8 cellular contexts compared by ENCODE assay signal in genomic region chr7:17302575-17303142, GRCh38. TPM values are rescaled to one million over a fixed set of nuclear protein-coding genes. Genes with fewer than 3 reads are reported as not detected.
A peak's percentile ranks its signal among the peaks of the same experiment; 100 is the strongest.
DNase-seq lines count a peak whose midpoint lies in the region; ATAC-seq and TF ChIP-seq lines count a peak whose summit lies in the region.

No MANE protein-coding gene starts in this region.

- H4K20me1 ChIP-seq in OCI-LY3 (ENCODE audit: insufficient read depth, low read length) = peaks cover 73% of the 10 kb centered on the region

- H3K27me3 ChIP-seq in OCI-LY3 (ENCODE audit: low read depth, low read length) = no peaks in the 10 kb centered on the region
- no peaks in the 10 kb centered on the region for H3K27me3 ChIP-seq in upper lobe of left lung

- peak overlapping the region; percentile 68 for H3K27ac Mint-ChIP-seq in activated T-cell treated with anti-CD3 and anti-CD28 coated beads, Interleukin-2, amount 50 U/mL, for 24 hours
- H3K27ac Mint-ChIP-seq in naive thymus-derived CD8-positive, alpha-beta T cell = no peak overlapping the region

- peaks cover 47% of the 10 kb centered on the region for H3K4me1 Mint-ChIP-seq in activated T-cell treated with anti-CD3 and anti-CD28 coated beads, Interleukin-2, amount 50 U/mL, for 24 hours (ENCODE audit: low read depth)
- H3K4me1 Mint-ChIP-seq in naive thymus-derived CD8-positive, alpha-beta T cell = peaks cover 20 to 58% (median 31%) of the 10 kb centered on the region in 4 donors

- no peaks in the 10 kb centered on the region for H3K27me3 Mint-ChIP-seq in activated T-cell treated with anti-CD3 and anti-CD28 coated beads, Interleukin-2, amount 50 U/mL, for 24 hours
- H3K27me3 Mint-ChIP-seq in naive thymus-derived CD8-positive, alpha-beta T cell = no peaks in the 10 kb centered on the region

- peak overlapping the region; percentile 83 for H3K4me2 ChIP-seq in OCI-LY3 (ENCODE audit: low read length)

- H3K27ac ChIP-seq in OCI-LY3 (ENCODE audit: low read length) = peak overlapping the region; percentile 92
- H3K27ac ChIP-seq in epithelial cell of prostate = peak overlapping the region; percentile 88
- peak overlapping the region; percentile 23 to 99 (median 96) for H3K27ac ChIP-seq in upper lobe of left lung

- H3K79me2 ChIP-seq in OCI-LY3 (ENCODE audit: low read length) = peaks cover 94% of the 10 kb centered on the region

- no peak for DNase-seq in activated T-cell treated with anti-CD3 and anti-CD28 coated beads, Interleukin-2, amount 50 U/mL, for 24 hours
- DNase-seq in activated T-cell treated with anti-CD3 and anti-CD28 coated beads for 4 hours = no peak
- no peak for DNase-seq in epithelial cell of prostate (ENCODE audit: low read depth, low spot score)
- no peak for DNase-seq in upper lobe of left lung
- DNase-seq in NCI-H446 (lab: John Stamatoyannopoulos, UW) = no peak
- no peak for DNase-seq in naive thymus-derived CD8-positive, alpha-beta T cell

- H3K9me3 ChIP-seq in OCI-LY3 (ENCODE audit: insufficient read depth, low read length) (no peaks in the 10 kb centered on the region), upper lobe of left lung (no peaks in the 10 kb centered on the region)

- ATAC-seq in HG02588 (IDR thresholded peaks at IDR 0.05; ENCODE audit: unreplicated experiment) (peak; percentile 31), upper lobe of left lung (ENCODE audit: low FRiP score in 2 of 2) (no peak)
- no peak for ATAC-seq in naive thymus-derived CD8-positive, alpha-beta T cell

- H3K4me3 Mint-ChIP-seq in activated T-cell treated with anti-CD3 and anti-CD28 coated beads, Interleukin-2, amount 50 U/mL, for 24 hours = peak overlapping the region; percentile 62
- H3K4me3 Mint-ChIP-seq in naive thymus-derived CD8-positive, alpha-beta T cell = peak overlapping the region in 2 of 10 donors; percentile 42 to 43

- peaks cover 20% of the 10 kb centered on the region for H3K36me3 Mint-ChIP-seq in activated T-cell treated with anti-CD3 and anti-CD28 coated beads, Interleukin-2, amount 50 U/mL, for 24 hours (ENCODE audit: low read depth)
- no peaks in the 10 kb centered on the region for H3K36me3 Mint-ChIP-seq in naive thymus-derived CD8-positive, alpha-beta T cell

- POLR2A ChIA-PET in naive thymus-derived CD8-positive, alpha-beta T cell (lab: Charles Lee) = interaction anchor here (1.3 kb wide), 1 partner anchor 657 kb away, joined by 3 read pairs; the partner anchor contains the start of genes ANKMY2 and BZW2

- peaks cover 39% of the 10 kb centered on the region for H3K36me3 ChIP-seq in OCI-LY3 (replicated peaks; ENCODE audit: low read depth, low read length)
- H3K36me3 ChIP-seq in upper lobe of left lung = no peaks in the 10 kb centered on the region

- TF ChIP-seq POLR2A in upper lobe of left lung (IDR thresholded peaks at IDR 0.05) = no peak

- peaks cover 50% of the 10 kb centered on the region for H3K4me1 ChIP-seq in OCI-LY3 (ENCODE audit: low read length)
- H3K4me1 ChIP-seq in upper lobe of left lung = peaks cover 43 to 56% (median 43%) of the 10 kb centered on the region in 4 donors

- peak overlapping the region; percentile 96 for H3K9ac ChIP-seq in OCI-LY3 (ENCODE audit: low read length)

- H3K4me3 ChIP-seq in OCI-LY3 (ENCODE audit: low read length) (peak overlapping the region; percentile 98), upper lobe of left lung (peak overlapping the region in 3 of 4 donors; percentile 4 to 84 (median 64))

- peaks cover 2% of the 10 kb centered on the region for H3K9me3 Mint-ChIP-seq in activated T-cell treated with anti-CD3 and anti-CD28 coated beads, Interleukin-2, amount 50 U/mL, for 24 hours
- peaks cover 0 to 8% (median 0%) of the 10 kb centered on the region in 9 donors for H3K9me3 Mint-ChIP-seq in naive thymus-derived CD8-positive, alpha-beta T cell

- TF ChIP-seq EP300 in upper lobe of left lung (IDR thresholded peaks at IDR 0.05) = no peak

- TF ChIP-seq CTCF in OCI-LY3 (IDR thresholded peaks at IDR 0.05; ENCODE audit: low read depth, low read length) (peak; percentile 29; the same call in 1 of the 2 replicates), upper lobe of left lung (IDR thresholded peaks at IDR 0.05) (peak in 4 of 6 experiments; percentile 13 to 33 (median 27))

- WGBS in upper lobe of left lung, 2 donors = 15 to 18% methylated on average over 8 of the region's 8 CpGs

- H2AFZ ChIP-seq in OCI-LY3 (ENCODE audit: low read depth, low read length) = no peak overlapping the region

RNA-seq across cellular contexts. Expression of gene AHR, which starts 4.2 kb away (rescaled TPM):
- total RNA-seq in upper lobe of left lung = 100 to 1,000 TPM in 3 of 6 donors, 10 to 100 TPM in 3; 68.8 to 236 (median 95.6) TPM
- 10 to 100 TPM; 13.5 to 14.2 TPM for total RNA-seq in naive thymus-derived CD8-positive, alpha-beta T cell
- 1 to 10 TPM; 2.2 to 3.5 (median 3.3) TPM for polyA plus RNA-seq in naive thymus-derived CD8-positive, alpha-beta T cell

Comparison
In these comparisons a context has a peak if more than half of its experiments do, and no peak if none do; other contexts are left out.
1. RNA of gene AHR, which starts 4.2 kb away (total RNA-seq): 68.8 to 236 TPM in upper lobe of left lung; 13.5 to 14.2 TPM in naive thymus-derived CD8-positive, alpha-beta T cell; every median in the first group is over 4 times any median in the second.
2. Peak in every context shown above with its lines, with median percentiles within 50 percentile points of each other: H3K27ac ChIP-seq.